37 cellular contexts compared by ENCODE assay signal in the genomic region with DNA sequence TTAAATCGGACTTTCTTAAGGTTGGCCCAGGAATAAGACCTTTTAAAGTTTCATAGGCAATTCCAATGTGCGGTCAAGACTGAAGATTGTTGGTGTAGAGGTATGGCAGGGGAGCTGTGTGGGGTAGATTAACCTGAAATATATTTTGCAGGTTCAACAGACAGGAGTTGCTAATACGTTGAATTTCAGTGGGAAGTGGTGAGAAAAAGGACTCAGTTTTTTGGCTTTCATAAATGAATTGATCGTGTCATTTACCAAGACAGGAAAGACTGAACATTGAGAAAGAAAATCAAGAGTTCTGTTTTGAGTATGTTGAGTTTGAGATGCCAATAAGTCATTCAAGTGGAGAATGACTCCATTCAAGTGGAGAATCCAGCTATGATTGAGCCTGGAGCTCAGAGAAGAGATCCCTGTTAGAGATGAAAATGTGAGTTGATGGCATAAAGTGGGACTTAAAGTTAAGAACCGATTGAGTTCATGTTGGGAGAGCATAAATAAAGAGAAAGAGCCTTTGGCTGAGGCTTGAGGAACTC. TPM values are rescaled to one million over a fixed set of nuclear protein-coding genes. Genes with fewer than 3 reads are reported as not detected.
"Had no signal": no experiment of that assay in that cellular context is flagged by ENCODE, and none has a peak within 500 bp of the region (broad histone marks: within the 10 kb centered on the region; RNA-seq: fewer than 3 reads in every experiment).

No MANE protein-coding gene starts in this region.

- H3K4me1 Mint-ChIP-seq: mesothelial cell of epicardium, neural crest cell had no signal

- H3K27me3 ChIP-seq: esophagus squamous epithelium, heart right ventricle, left lung, neutrophil, right atrium auricular region, suprapubic skin, transverse colon, upper lobe of right lung, uterus had no signal

- H3K4me3 Mint-ChIP-seq: effector memory CD8-positive, alpha-beta T cell; mesothelial cell of epicardium; naive B cell; natural killer cell treated with Interleukin-12 subunit alpha and Interleukin-12 subunit beta and Interleukin-15 and Interleukin-18, amount 100 ng/mL, for 72 hours; neural crest cell; stimulated activated naive CD8-positive, alpha-beta T cell treated with anti-CD3 and anti-CD28 coated beads, Interleukin-15, Interleukin-2, amounts not matched to agents 100 ng/mL and 50 ng/mL, for 24 hours had no signal

- H3K4me1 ChIP-seq: esophagus squamous epithelium, left lung, prostate gland, suprapubic skin, transverse colon, upper lobe of right lung, uterus had no signal

- H3K27ac ChIP-seq: esophagus squamous epithelium, heart right ventricle, left lung, neutrophil, prostate gland, right atrium auricular region, suprapubic skin, transverse colon, upper lobe of right lung, uterus had no signal

- H3K9me3 ChIP-seq: esophagus squamous epithelium, heart right ventricle, left lung, mucosa of descending colon, neutrophil, prostate gland, right atrium auricular region, suprapubic skin, transverse colon, upper lobe of right lung, uterus had no signal

- ATAC-seq: effector memory CD8-positive, alpha-beta T cell; heart right ventricle; left cardiac atrium; left lung; mucosa of descending colon; sciatic nerve; upper lobe of right lung had no signal

- H3K27ac Mint-ChIP-seq: effector memory CD8-positive, alpha-beta T cell; mesothelial cell of epicardium; naive B cell; natural killer cell treated with Interleukin-12 subunit alpha and Interleukin-12 subunit beta and Interleukin-15 and Interleukin-18, amount 100 ng/mL, for 72 hours; stimulated activated naive CD8-positive, alpha-beta T cell treated with anti-CD3 and anti-CD28 coated beads, Interleukin-15, Interleukin-2, amounts not matched to agents 100 ng/mL and 50 ng/mL, for 24 hours had no signal

- FAIRE-seq: endometrium, islet of Langerhans had no signal

- H3K36me3 ChIP-seq: prostate gland, uterus had no signal

- H3K4me3 ChIP-seq: esophagus squamous epithelium, heart right ventricle, left lung, mucosa of descending colon, prostate gland, right atrium auricular region, smooth muscle cell, suprapubic skin, transverse colon, upper lobe of right lung, uterus had no signal

- H3K9me3 Mint-ChIP-seq: effector memory CD8-positive, alpha-beta T cell; mesothelial cell of epicardium; naive B cell; natural killer cell treated with Interleukin-12 subunit alpha and Interleukin-12 subunit beta and Interleukin-15 and Interleukin-18, amount 100 ng/mL, for 72 hours; neural crest cell; stimulated activated naive CD8-positive, alpha-beta T cell treated with anti-CD3 and anti-CD28 coated beads, Interleukin-15, Interleukin-2, amounts not matched to agents 100 ng/mL and 50 ng/mL, for 24 hours had no signal

- DNase-seq: cortex of kidney; effector memory CD8-positive, alpha-beta T cell; erythroblast; esophagus squamous epithelium; foreskin melanocyte; glutamatergic neuron; heart right ventricle; hippocampal formation; left cardiac atrium; left lung; mesenchymal stem cell; mucosa of descending colon; naive B cell; stimulated activated CD4-positive, alpha-beta T cell treated with anti-CD3 and anti-CD28 coated beads, Interleukin-12 subunit alpha, Interleukin-12 subunit beta, amount 100 ng/mL, for 4 hours; stimulated activated CD4-positive, alpha-beta T cell treated with anti-CD3 and anti-CD28 coated beads, Interleukin-1b, Interleukin-23, amount 100 ng/mL, for 48 hours; stimulated activated CD4-positive, alpha-beta T cell treated with anti-CD3 and anti-CD28 coated beads, Interleukin-4, amount 100 ng/mL, for 1 hour; stimulated activated CD8-positive, alpha-beta memory T cell treated with anti-CD3 and anti-CD28 coated beads, Interleukin-4, amount 100 ng/mL, for 48 hours; transverse colon; upper lobe of right lung; uterus had no signal

- H3K27me3 Mint-ChIP-seq: effector memory CD8-positive, alpha-beta T cell; naive B cell; natural killer cell treated with Interleukin-12 subunit alpha and Interleukin-12 subunit beta and Interleukin-15 and Interleukin-18, amount 100 ng/mL, for 72 hours; stimulated activated naive CD8-positive, alpha-beta T cell treated with anti-CD3 and anti-CD28 coated beads, Interleukin-15, Interleukin-2, amounts not matched to agents 100 ng/mL and 50 ng/mL, for 24 hours had no signal

RNA-seq across cellular contexts. Expression of gene TREML1, which starts 50.3 kb away (rescaled TPM):
- total RNA-seq: dermis microvascular lymphatic vessel endothelial cell; esophagus squamous epithelium; kidney epithelial cell; left cardiac atrium; lower leg skin; lung microvascular endothelial cell; mesothelial cell of epicardium; natural killer cell treated with Interleukin-12 subunit alpha and Interleukin-12 subunit beta and Interleukin-15 and Interleukin-18, amount 100 ng/mL, for 72 hours; neural crest cell; osteoblast; prostate gland; right atrium auricular region; smooth muscle cell; suprapubic skin; transverse colon had no signal
- polyA plus RNA-seq: smooth muscle cell had no signal

RNA-seq across cellular contexts. Expression of gene APOBEC2, which starts 50.9 kb away (rescaled TPM):
- total RNA-seq: dermis microvascular lymphatic vessel endothelial cell; kidney epithelial cell; lower leg skin; lung microvascular endothelial cell; mucosa of descending colon; natural killer cell treated with Interleukin-12 subunit alpha and Interleukin-12 subunit beta and Interleukin-15 and Interleukin-18, amount 100 ng/mL, for 72 hours; neural crest cell; osteoblast; sciatic nerve; smooth muscle cell; suprapubic skin; transverse colon; upper lobe of right lung; uterus had no signal

RNA-seq across cellular contexts. Expression of gene TREM2, which starts 59.1 kb away (rescaled TPM):
- total RNA-seq: dermis microvascular lymphatic vessel endothelial cell; kidney epithelial cell; lung microvascular endothelial cell; mesothelial cell of epicardium; natural killer cell treated with Interleukin-12 subunit alpha and Interleukin-12 subunit beta and Interleukin-15 and Interleukin-18, amount 100 ng/mL, for 72 hours; neural crest cell; smooth muscle cell had no signal
- polyA plus RNA-seq: smooth muscle cell had no signal
